ENCODE assay signal across 12 cellular contexts in the genomic region with DNA sequence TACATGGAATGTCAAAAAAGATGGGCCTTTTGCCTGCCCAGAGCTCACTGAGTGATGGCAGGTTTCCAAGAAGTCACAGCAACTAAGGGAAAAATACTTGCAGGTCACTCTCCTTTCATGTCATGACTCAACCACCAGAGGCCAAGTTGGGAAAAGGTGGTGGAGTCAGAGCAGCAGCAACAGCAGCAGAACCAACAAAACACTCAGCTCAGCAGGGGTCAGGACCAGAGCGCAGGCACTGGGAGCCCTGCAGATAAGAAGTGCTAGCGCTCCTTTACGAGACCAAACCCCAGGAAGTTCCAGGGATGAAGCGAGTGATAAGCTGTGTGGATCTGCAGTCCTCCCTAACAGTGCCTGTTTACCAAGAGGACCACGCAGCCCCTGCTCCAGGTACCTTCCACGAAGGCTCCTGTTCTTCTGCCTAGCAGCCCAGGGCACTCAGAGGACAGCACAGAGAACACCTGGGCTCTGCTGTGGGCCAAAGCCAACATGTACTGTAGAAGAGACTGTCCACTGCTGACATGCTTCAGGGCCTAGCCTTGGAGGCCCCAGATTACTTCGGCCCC. TPM values are rescaled to one million over a fixed set of nuclear protein-coding genes. Genes with fewer than 3 reads are reported as not detected.
A peak's percentile ranks its signal among the peaks of the same experiment; 100 is the strongest.
DNase-seq lines count a peak whose midpoint lies in the region; ATAC-seq and TF ChIP-seq lines count a peak whose summit lies in the region.
"Had no signal": no experiment of that assay in that cellular context is flagged by ENCODE, and none has a peak within 500 bp of the region (broad histone marks: within the 10 kb centered on the region; RNA-seq: fewer than 3 reads in every experiment).

No MANE protein-coding gene starts in this region.

- no peak overlapping the region for H3K9ac ChIP-seq in fibroblast of lung (ENCODE audit: insufficient read depth, low read length)

- no peaks in the 10 kb centered on the region for H3K9me3 Mint-ChIP-seq in progenitor cell of endocrine pancreas (ENCODE audit: low read depth)
- H3K9me3 Mint-ChIP-seq: natural killer cell had no signal

- no peaks in the 10 kb centered on the region for H3K4me1 Mint-ChIP-seq in progenitor cell of endocrine pancreas (ENCODE audit: low read depth)
- H3K4me1 Mint-ChIP-seq: natural killer cell had no signal

- no peaks in the 10 kb centered on the region for H3K4me1 ChIP-seq in RWPE2 (ENCODE audit: insufficient read depth, poor library complexity, severe bottlenecking)
- H3K4me1 ChIP-seq in fibroblast of lung (ENCODE audit: control insufficient read depth, extremely low read depth, insufficient read depth, low read length) = peaks cover 8% of the 10 kb centered on the region

- H3K36me3 Mint-ChIP-seq in progenitor cell of endocrine pancreas (ENCODE audit: insufficient read depth) = peaks cover 1% of the 10 kb centered on the region
- H3K36me3 Mint-ChIP-seq: natural killer cell had no signal

- peak; percentile 49; the same call in 2 of the 3 replicates for ATAC-seq in RWPE2 (ENCODE audit: low read depth)
- ATAC-seq: natural killer cell had no signal

- H3K27ac Mint-ChIP-seq in progenitor cell of endocrine pancreas = peak overlapping the region; percentile 33
- H3K27ac Mint-ChIP-seq: natural killer cell had no signal

- TF ChIP-seq CTCF in RWPE2 (IDR thresholded peaks at IDR 0.05; ENCODE audit: poor library complexity, severe bottlenecking) (no peak), fibroblast of lung (conservative IDR thresholded peaks at IDR 0.05 in 1 of 2, IDR thresholded peaks at IDR 0.05 in 1 of 2; ENCODE audit: low read depth in 1 of 2, low read length in 2 of 2) (no peak), progenitor cell of endocrine pancreas (IDR thresholded peaks at IDR 0.05; ENCODE audit: unreplicated experiment) (no peak), GM13977 (IDR thresholded peaks at IDR 0.05; ENCODE audit: extremely low read depth, insufficient read depth, missing control alignments) (no peak)

- H3K79me2 ChIP-seq in fibroblast of lung (ENCODE audit: control insufficient read depth, insufficient read depth, low read length) = no peaks in the 10 kb centered on the region

- H3K9me3 ChIP-seq in RWPE2 (ENCODE audit: severe bottlenecking) (no peaks in the 10 kb centered on the region), fibroblast of lung (ENCODE audit: control insufficient read depth, insufficient read depth, low read depth, low read length) (no peaks in the 10 kb centered on the region)

- H3K4me3 Mint-ChIP-seq in progenitor cell of endocrine pancreas (ENCODE audit: low read depth) = no peak overlapping the region
- H3K4me3 Mint-ChIP-seq: natural killer cell had no signal

- H3K27me3 ChIP-seq in RWPE2 (ENCODE audit: insufficient read depth, poor library complexity, severe bottlenecking) (no peaks in the 10 kb centered on the region), fibroblast of lung (ENCODE audit: control insufficient read depth, insufficient read depth, low read length) (no peaks in the 10 kb centered on the region)

- DNase-seq in DMS 273 (lab: John Stamatoyannopoulos, UW; ENCODE audit: unreplicated experiment) (peak; percentile 23), DMS 273 treated with DMSO at 0.1 percent for 48 hours (lab: John Stamatoyannopoulos, UW) (no peak), RWPE2 (ENCODE audit: low spot score) (no peak), fibroblast of lung (ENCODE audit: low read depth in 2 of 2) (peak; percentile 63 to 67), progenitor cell of endocrine pancreas (ENCODE audit: low spot score, unreplicated experiment) (no peak), GOT3 (lab: John Stamatoyannopoulos, UW) (no peak), GM13977 (ENCODE audit: low spot score) (no peak), NCI-H1092 treated with DMSO at 0.1 percent for 48 hours (lab: John Stamatoyannopoulos, UW) (no peak)
- DNase-seq: natural killer cell, NCI-H774 had no signal

- no peak overlapping the region for H3K27ac ChIP-seq in RWPE2 (ENCODE audit: poor library complexity, severe bottlenecking)
- H3K27ac ChIP-seq in fibroblast of lung (ENCODE audit: insufficient read depth, low read length) = no peak overlapping the region
- H3K27ac ChIP-seq: 22Rv1, epithelial cell of prostate had no signal

- no peaks in the 10 kb centered on the region for H4K20me1 ChIP-seq in fibroblast of lung (ENCODE audit: control insufficient read depth, extremely low read depth, insufficient read depth, low read length)

- no peak overlapping the region for H2AFZ ChIP-seq in fibroblast of lung (ENCODE audit: low read length)

- in situ Hi-C loops in GM13977 (cut with MboI; ENCODE audit: low pct_unique_long_range_greater_than_20kb, low sequenced_read_pairs, unreplicated experiment) = no loop called here

- H3K27me3 Mint-ChIP-seq in progenitor cell of endocrine pancreas = no peaks in the 10 kb centered on the region

- no peak overlapping the region for H3K4me3 ChIP-seq in RWPE2 (ENCODE audit: severe bottlenecking)
- H3K4me3 ChIP-seq in fibroblast of lung (replicated peaks in 1 of 4; ENCODE audit: control extremely low read depth in 1 of 4, insufficient read depth in 1 of 4, low read depth in 3 of 4, low read length in 4 of 4) = no peak overlapping the region

- H3K4me2 ChIP-seq in fibroblast of lung (ENCODE audit: extremely low read depth, insufficient read depth, low read length) = no peak overlapping the region

- H3K36me3 ChIP-seq in RWPE2 (ENCODE audit: low read depth) (peaks cover 32% of the 10 kb centered on the region), fibroblast of lung (ENCODE audit: control insufficient read depth, insufficient read depth, low read length) (peaks cover 4% of the 10 kb centered on the region)

RNA-seq across cellular contexts. Expression of a gene that starts 26.0 kb away (rescaled TPM):
- 3.1 and 17.7 TPM in 2 replicates for total RNA-seq in fibroblast of lung
- polyA plus RNA-seq in fibroblast of lung = 3.8 and 13.1 TPM in 2 replicates
- 5.1 and 18.7 TPM in 2 replicates for polyA plus RNA-seq in fibroblast of lung (2012)
- 19.8 and 50.4 TPM in 2 replicates for polyA minus RNA-seq in fibroblast of lung (ENCODE audit: low replicate concordance)
- 14.4 and 14.5 TPM in 2 replicates for total RNA-seq in progenitor cell of endocrine pancreas

Comparison
In these comparisons a context has a peak if more than half of its experiments do, and no peak if none do; other contexts are left out.
1. DNase-seq: peak in DMS 273 (single experiment) and fibroblast of lung (2 of 2); none in DMS 273 treated with DMSO at 0.1 percent for 48 hours (single experiment), RWPE2 (single experiment), progenitor cell of endocrine pancreas (single experiment), GOT3 (single experiment), GM13977 (single experiment) and NCI-H1092 treated with DMSO at 0.1 percent for 48 hours (single experiment).